ENCODE assay signal across 13 cellular contexts in genomic region chr13:111974065-111974640, GRCh38.
"Had no signal": no experiment of that assay in that cellular context is flagged by ENCODE, and none has a peak within 500 bp of the region (broad histone marks: within the 10 kb centered on the region; RNA-seq: fewer than 3 reads in every experiment).

No MANE protein-coding gene starts in this region.

- H3K36me3 ChIP-seq: esophagus muscularis mucosa, left lung, thoracic aorta had no signal

- H3K4me1 ChIP-seq: left lung had no signal

- H3K27ac ChIP-seq: esophagus muscularis mucosa, left lung, thoracic aorta had no signal

- H3K9me3 ChIP-seq: esophagus muscularis mucosa, thoracic aorta had no signal

- DNase-seq: activated CD4-positive, alpha-beta T cell treated with anti-CD3 and anti-CD28 coated beads, Interleukin-2, amount 50 U/mL, for 1 hour; activated effector memory CD4-positive, alpha-beta T cell treated with Interleukin-2 at 50 U/mL for 16 hours; activated T-cell treated with anti-CD3 and anti-CD28 coated beads, Interleukin-2, amount 50 U/mL, for 1 hour; dermis blood vessel endothelial cell; left lung; stimulated activated CD4-positive, alpha-beta T cell treated with anti-CD3 and anti-CD28 coated beads, Interleukin-4, amount 100 ng/mL, for 1 hour; stimulated activated CD8-positive, alpha-beta memory T cell treated with anti-CD3 and anti-CD28 coated beads, Interleukin-4, amount 100 ng/mL, for 48 hours; T-helper 17 cell had no signal

- H3K27ac Mint-ChIP-seq: activated naive CD4-positive, alpha-beta T cell treated with anti-CD3 and anti-CD28 coated beads, Interleukin-2, amount 50 U/mL, for 24 hours; stimulated activated naive CD8-positive, alpha-beta T cell treated with anti-CD3 and anti-CD28 coated beads, Interleukin-15, Interleukin-2, amounts not matched to agents 100 ng/mL and 50 ng/mL, for 24 hours; T-helper 17 cell had no signal

- H3K4me3 ChIP-seq: esophagus muscularis mucosa, left lung, thoracic aorta had no signal

- H3K4me1 Mint-ChIP-seq: activated naive CD4-positive, alpha-beta T cell treated with anti-CD3 and anti-CD28 coated beads, Interleukin-2, amount 50 U/mL, for 24 hours; central memory CD8-positive, alpha-beta T cell; T-helper 17 cell had no signal

- H3K4me3 Mint-ChIP-seq: activated naive CD4-positive, alpha-beta T cell treated with anti-CD3 and anti-CD28 coated beads, Interleukin-2, amount 50 U/mL, for 24 hours; central memory CD8-positive, alpha-beta T cell; stimulated activated naive CD8-positive, alpha-beta T cell treated with anti-CD3 and anti-CD28 coated beads, Interleukin-15, Interleukin-2, amounts not matched to agents 100 ng/mL and 50 ng/mL, for 24 hours; T-helper 17 cell had no signal

- H3K36me3 Mint-ChIP-seq: activated naive CD4-positive, alpha-beta T cell treated with anti-CD3 and anti-CD28 coated beads, Interleukin-2, amount 50 U/mL, for 24 hours had no signal

- ATAC-seq: left lung, T-helper 17 cell had no signal
